8 cellular contexts compared by ENCODE assay signal in genomic region chr11:65181569-65182257, GRCh38. TPM values are rescaled to one million over a fixed set of nuclear protein-coding genes. Genes with fewer than 3 reads are reported as not detected.
DNase-seq lines count a peak whose midpoint lies in the region; ATAC-seq and TF ChIP-seq lines count a peak whose summit lies in the region.

TSS of gene CAPN1 (plus strand) at chr11:65181928. CDS start at chr11:65182702, 774 bp downstream.

- no peak for TF ChIP-seq CTCF in astrocyte of the cerebellum (IDR thresholded peaks at IDR 0.05; ENCODE audit: low read depth, low read length, missing control alignments)
- TF ChIP-seq CTCF in hepatocyte (IDR thresholded peaks at IDR 0.05; ENCODE audit: poor library complexity), result no peak
- no peak for TF ChIP-seq CTCF in retinal pigment epithelial cell (conservative IDR thresholded peaks at IDR 0.05; ENCODE audit: low read depth, low read length)

- ATAC-seq in HG03457 (IDR thresholded peaks at IDR 0.05; ENCODE audit: unreplicated experiment), result no peak

- H3K9me3 ChIP-seq in hepatocyte (ENCODE audit: low read depth), result no peaks in the 10 kb centered on the region

- no peaks in the 10 kb centered on the region for H3K36me3 ChIP-seq in hepatocyte (replicated peaks; ENCODE audit: insufficient read depth, low read depth)

- peak within 1 kb of the TSS; percentile 98 for H3K27ac ChIP-seq in hepatocyte

- H3K27me3 ChIP-seq in hepatocyte, result no peaks in the 10 kb centered on the region

- H3K4me2 ChIP-seq in hepatocyte, result peak within 1 kb of the TSS; percentile 97

- H3K4me3 ChIP-seq in astrocyte of the cerebellum (ENCODE audit: low read depth, low read length), result peak within 1 kb of the TSS; percentile 93
- H3K4me3 ChIP-seq in hepatocyte, result peak within 1 kb of the TSS; percentile 95
- H3K4me3 ChIP-seq in retinal pigment epithelial cell (ENCODE audit: low read length), result peak within 1 kb of the TSS; percentile 85

- WGBS in hepatocyte (ENCODE audit: low lambda C conversion rate, missing lambda C conversion rate), result 3% methylated on average over 14 of the region's 43 CpGs

- H3K79me2 ChIP-seq in hepatocyte, result peaks cover 41% of the 10 kb centered on the region

- peak within 1 kb of the TSS; percentile 97 for H2AFZ ChIP-seq in hepatocyte

- peaks cover 15% of the 10 kb centered on the region for H3K4me1 ChIP-seq in hepatocyte (ENCODE audit: insufficient read depth)

- DNase-seq in EH (ENCODE audit: low read depth) (peak; percentile 97), HCEC 1CT (peak; percentile 87), NCI-H1436 treated with DMSO at 0.1 percent for 48 hours (lab: John Stamatoyannopoulos, UW) (peak; percentile 5), T1000 (lab: John Stamatoyannopoulos, UW) (peak; percentile 84), astrocyte of the cerebellum (ENCODE audit: low read depth) (no peak), hepatocyte (ENCODE audit: low spot score) (peak; percentile 89), retinal pigment epithelial cell (ENCODE audit: low read depth) (no peak)

- no peaks in the 10 kb centered on the region for H3K9me2 ChIP-seq in hepatocyte (replicated peaks; ENCODE audit: insufficient read depth)

- peaks cover 10% of the 10 kb centered on the region for H4K20me1 ChIP-seq in hepatocyte (ENCODE audit: insufficient read depth, poor library complexity, severe bottlenecking)

- in situ Hi-C loops in astrocyte of the cerebellum (cut with HindIII; ENCODE audit: low sequenced_read_pairs), result no loop called here

RNA-seq across cellular contexts. Expression of gene CAPN1, which starts in this region (rescaled TPM):
- total RNA-seq in hepatocyte, result 115 and 133 TPM in 2 replicates
- polyA plus RNA-seq in hepatocyte, result 178 and 202 TPM in 2 replicates

Comparison
In these comparisons a context has a peak if more than half of its experiments do, and no peak if none do; other contexts are left out.
1. DNase-seq: peak in EH (single experiment), HCEC 1CT (single experiment), NCI-H1436 treated with DMSO at 0.1 percent for 48 hours (single experiment), T1000 (single experiment) and hepatocyte (single experiment); none in astrocyte of the cerebellum (single experiment) and retinal pigment epithelial cell (single experiment).
2. Peak in every context shown above with its lines, with median percentiles within 50 percentile points of each other: H3K4me3 ChIP-seq.